1 cellular context compared by ENCODE assay signal in the genomic region with DNA sequence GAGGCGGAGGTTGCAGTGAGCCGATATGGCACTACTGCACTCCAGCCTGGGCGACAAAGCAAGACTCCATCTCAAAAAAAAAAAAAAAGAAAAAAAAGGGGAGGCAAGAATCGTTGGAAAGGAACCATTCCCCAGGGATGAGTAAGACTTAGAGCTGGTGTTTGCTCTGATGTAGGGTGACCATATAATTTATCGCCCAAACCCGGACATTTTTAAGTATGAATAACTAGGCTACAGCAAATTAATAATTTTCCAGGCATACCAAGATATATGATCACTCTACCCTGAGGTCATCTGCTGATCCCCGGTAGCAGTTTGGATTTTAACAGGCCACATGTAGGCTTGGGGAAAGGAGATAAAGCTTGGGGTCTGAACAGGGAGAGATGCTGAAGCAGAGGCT.
TF ChIP-seq lines count a peak whose summit lies in the region.

No MANE protein-coding gene starts in this region.

TF ChIP-seq in SK-N-SH treated with all-trans-retinoic acid at 6 μM for 48 hours, 23 proteins besides CTCF, POLR2A, EP300 and RAD21 (continued from another document):
- no peak for TF ChIP-seq POU6F1 (CRISPR knock-in tag; IDR thresholded peaks at IDR 0.05; ENCODE audit: borderline replicate concordance, low read depth)
- no peak for TF ChIP-seq ZFP3 (CRISPR knock-in tag; IDR thresholded peaks at IDR 0.05)
- TF ChIP-seq RARB (CRISPR knock-in tag; IDR thresholded peaks at IDR 0.05) = no peak
- no peak for TF ChIP-seq CSRNP3 (CRISPR knock-in tag; IDR thresholded peaks at IDR 0.05)
- no peak for TF ChIP-seq ZNF70 (CRISPR knock-in tag; IDR thresholded peaks at IDR 0.05)
- no peak for TF ChIP-seq ZNF8 (CRISPR knock-in tag; IDR thresholded peaks at IDR 0.05)
- TF ChIP-seq ZNF565 (CRISPR knock-in tag; conservative IDR thresholded peaks at IDR 0.05; ENCODE audit: low read depth) = no peak
TF ChIP-seq in SK-N-SH treated with all-trans-retinoic acid at 6 μM for 48 hours: peak in this region for 0.
